Comparison of ENCODE assay signal across 28 cellular contexts in genomic region chr14:55734731-55735130, GRCh38.
"Had no signal": no experiment of that assay in that cellular context is flagged by ENCODE, and none has a peak within 500 bp of the region (broad histone marks: within the 10 kb centered on the region; RNA-seq: fewer than 3 reads in every experiment).

No MANE protein-coding gene starts in this region.

- H3K4me1 ChIP-seq: testis, upper lobe of right lung, uterus had no signal

- H3K27me3 Mint-ChIP-seq: stimulated activated memory B cell treated with anti-CD40 and anti-IgM and Interleukin-4, amounts not matched to agents 10 μg/mL and 1 μg/mL and 100 μg/mL, for 72 hours; stimulated activated naive B cell treated with anti-CD40 and anti-IgM and Interleukin-4, amounts not matched to agents 10 μg/mL and 1 μg/mL and 100 μg/mL, for 72 hours; stimulated activated naive CD8-positive, alpha-beta T cell treated with anti-CD3 and anti-CD28 coated beads, Interleukin-15, Interleukin-2, amounts not matched to agents 100 ng/mL and 50 ng/mL, for 24 hours; type B pancreatic cell had no signal

- H3K27me3 ChIP-seq: stomach, suprapubic skin, testis, thyroid gland, tibial artery, tibial nerve, transverse colon, upper lobe of left lung, upper lobe of right lung, uterus, vagina had no signal

- H3K4me3 Mint-ChIP-seq: stimulated activated effector memory CD8-positive, alpha-beta T cell treated with anti-CD3 and anti-CD28 coated beads, Interleukin-12 subunit alpha, Interleukin-12 subunit beta, amount 100 ng/mL, for 72 hours; stimulated activated memory B cell treated with anti-CD40 and anti-IgM and Interleukin-4, amounts not matched to agents 10 μg/mL and 1 μg/mL and 100 μg/mL, for 72 hours; stimulated activated naive B cell treated with anti-CD40 and anti-IgM and Interleukin-4, amounts not matched to agents 10 μg/mL and 1 μg/mL and 100 μg/mL, for 72 hours; stimulated activated naive CD8-positive, alpha-beta T cell treated with anti-CD3 and anti-CD28 coated beads, Interleukin-15, amount 100 ng/mL, for 72 hours; stimulated activated naive CD8-positive, alpha-beta T cell treated with anti-CD3 and anti-CD28 coated beads, Interleukin-15, Interleukin-2, amounts not matched to agents 100 ng/mL and 50 ng/mL, for 24 hours; type B pancreatic cell had no signal

- H3K27ac ChIP-seq: stomach, suprapubic skin, testis, thoracic aorta, thyroid gland, tibial artery, tibial nerve, transverse colon, upper lobe of left lung, upper lobe of right lung, uterus, vagina had no signal

- H3K36me3 ChIP-seq: stomach, suprapubic skin, thoracic aorta, thyroid gland, tibial artery, tibial nerve, transverse colon, upper lobe of left lung, upper lobe of right lung, uterus, vagina had no signal

- H3K4me1 Mint-ChIP-seq: stimulated activated effector memory CD8-positive, alpha-beta T cell treated with anti-CD3 and anti-CD28 coated beads, Interleukin-12 subunit alpha, Interleukin-12 subunit beta, amount 100 ng/mL, for 72 hours; stimulated activated memory B cell treated with anti-CD40 and anti-IgM and Interleukin-4, amounts not matched to agents 10 μg/mL and 1 μg/mL and 100 μg/mL, for 72 hours; stimulated activated naive B cell treated with anti-CD40 and anti-IgM and Interleukin-4, amounts not matched to agents 10 μg/mL and 1 μg/mL and 100 μg/mL, for 72 hours; stimulated activated naive CD8-positive, alpha-beta T cell treated with anti-CD3 and anti-CD28 coated beads, Interleukin-15, amount 100 ng/mL, for 72 hours had no signal

- H3K9me3 ChIP-seq: suprapubic skin, testis, thoracic aorta, thyroid gland, tibial artery, transverse colon, upper lobe of left lung, upper lobe of right lung, uterus, vagina had no signal

- H3K4me3 ChIP-seq: stomach, suprapubic skin, testis, thoracic aorta, thyroid gland, tibial artery, tibial nerve, transverse colon, upper lobe of left lung, upper lobe of right lung, uterus, vagina had no signal

- H3K27ac Mint-ChIP-seq: stimulated activated memory B cell treated with anti-CD40 and anti-IgM and Interleukin-4, amounts not matched to agents 10 μg/mL and 1 μg/mL and 100 μg/mL, for 72 hours; stimulated activated naive B cell treated with anti-CD40 and anti-IgM and Interleukin-4, amounts not matched to agents 10 μg/mL and 1 μg/mL and 100 μg/mL, for 72 hours; stimulated activated naive CD8-positive, alpha-beta T cell treated with anti-CD3 and anti-CD28 coated beads, Interleukin-15, amount 100 ng/mL, for 72 hours; stimulated activated naive CD8-positive, alpha-beta T cell treated with anti-CD3 and anti-CD28 coated beads, Interleukin-15, Interleukin-2, amounts not matched to agents 100 ng/mL and 50 ng/mL, for 24 hours; type B pancreatic cell had no signal

- H3K36me3 Mint-ChIP-seq: stimulated activated effector memory CD8-positive, alpha-beta T cell treated with anti-CD3 and anti-CD28 coated beads, Interleukin-12 subunit alpha, Interleukin-12 subunit beta, amount 100 ng/mL, for 72 hours; stimulated activated memory B cell treated with anti-CD40 and anti-IgM and Interleukin-4, amounts not matched to agents 10 μg/mL and 1 μg/mL and 100 μg/mL, for 72 hours; type B pancreatic cell had no signal

- ATAC-seq: stimulated activated effector memory CD8-positive, alpha-beta T cell treated with anti-CD3 and anti-CD28 coated beads, Interleukin-12 subunit alpha, Interleukin-12 subunit beta, amount 100 ng/mL, for 72 hours; stimulated activated memory B cell treated with anti-CD40 and anti-IgM and Interleukin-4, amounts not matched to agents 10 μg/mL and 1 μg/mL and 100 μg/mL, for 72 hours; stimulated activated naive B cell treated with anti-CD40 and anti-IgM and Interleukin-4, amounts not matched to agents 10 μg/mL and 1 μg/mL and 100 μg/mL, for 72 hours; stimulated activated naive CD8-positive, alpha-beta T cell treated with anti-CD3 and anti-CD28 coated beads, Interleukin-15, amount 100 ng/mL, for 72 hours; stimulated activated naive CD8-positive, alpha-beta T cell treated with anti-CD3 and anti-CD28 coated beads, Interleukin-15, Interleukin-2, amounts not matched to agents 100 U/mL and 50 U/mL, for 24 hours; upper lobe of right lung had no signal

- DNase-seq: stimulated activated CD4-positive, alpha-beta T cell treated with anti-CD3 and anti-CD28 coated beads, Interleukin-2, amount 100 ng/mL, for 48 hours; stimulated activated CD4-positive, alpha-beta T cell treated with anti-CD3 and anti-CD28 coated beads, Interleukin-4, amount 100 ng/mL, for 1 hour; stimulated activated CD4-positive, alpha-beta T cell treated with anti-CD3 and anti-CD28 coated beads, Interleukin-4, amount 100 ng/mL, for 24 hours; stimulated activated CD4-positive, alpha-beta T cell treated with anti-CD3 and anti-CD28 coated beads, Interleukin-4, amount 100 ng/mL, for 4 hours; stimulated activated CD8-positive, alpha-beta memory T cell treated with anti-CD3 and anti-CD28 coated beads, Interleukin-4, amount 100 ng/mL, for 48 hours; stimulated activated naive B cell treated with anti-CD40 and anti-IgM and Interleukin-4, amounts not matched to agents 10 μg/mL and 1 μg/mL and 100 μg/mL, for 72 hours; stimulated activated naive CD4-positive, alpha-beta T cell; stimulated activated naive CD4-positive, alpha-beta T cell treated with Interleukin-2 at 50 U/mL for 16 hours; stimulated activated naive CD8-positive, alpha-beta T cell treated with anti-CD3 and anti-CD28 coated beads, Interleukin-15, amount 100 ng/mL, for 72 hours; stimulated activated naive CD8-positive, alpha-beta T cell treated with anti-CD3 and anti-CD28 coated beads, Interleukin-15, Interleukin-2, amounts not matched to agents 100 U/mL and 50 U/mL, for 24 hours; stomach; substantia nigra; testis; thyroid gland; tibial artery; transverse colon; trophoblast cell; upper lobe of left lung; upper lobe of right lung; uterus had no signal
